1 cellular context compared by ENCODE assay signal in the genomic region with DNA sequence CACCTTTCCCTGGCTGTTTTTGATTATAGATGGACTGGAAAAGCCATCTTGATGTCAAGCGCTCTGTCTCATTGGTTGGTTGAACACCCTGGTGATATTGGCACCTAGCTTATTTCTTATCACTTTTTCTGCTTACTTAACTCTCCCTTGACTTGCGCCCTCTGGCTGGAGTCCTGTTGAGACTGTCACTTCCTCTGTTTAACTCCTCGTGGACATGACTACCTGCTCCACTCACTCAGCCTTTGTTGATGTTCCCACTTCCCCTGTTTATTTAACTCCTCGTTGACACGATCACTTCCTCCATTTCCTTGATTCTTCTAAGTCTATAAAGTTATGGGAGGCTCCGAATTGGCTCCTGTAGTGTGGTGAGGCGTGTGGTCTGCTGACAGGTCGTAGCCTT. TPM values are rescaled to one million over a fixed set of nuclear protein-coding genes. Genes with fewer than 3 reads are reported as not detected.
"Had no signal": no experiment of that assay in that cellular context is flagged by ENCODE, and none has a peak within 500 bp of the region (broad histone marks: within the 10 kb centered on the region; RNA-seq: fewer than 3 reads in every experiment).

No MANE protein-coding gene starts in this region.

RNA-seq across cellular contexts. Expression of gene ARHGAP23, which starts 43.0 kb away (rescaled TPM):
- total RNA-seq: naive thymus-derived CD8-positive, alpha-beta T cell had no signal
